In the genomic region with DNA sequence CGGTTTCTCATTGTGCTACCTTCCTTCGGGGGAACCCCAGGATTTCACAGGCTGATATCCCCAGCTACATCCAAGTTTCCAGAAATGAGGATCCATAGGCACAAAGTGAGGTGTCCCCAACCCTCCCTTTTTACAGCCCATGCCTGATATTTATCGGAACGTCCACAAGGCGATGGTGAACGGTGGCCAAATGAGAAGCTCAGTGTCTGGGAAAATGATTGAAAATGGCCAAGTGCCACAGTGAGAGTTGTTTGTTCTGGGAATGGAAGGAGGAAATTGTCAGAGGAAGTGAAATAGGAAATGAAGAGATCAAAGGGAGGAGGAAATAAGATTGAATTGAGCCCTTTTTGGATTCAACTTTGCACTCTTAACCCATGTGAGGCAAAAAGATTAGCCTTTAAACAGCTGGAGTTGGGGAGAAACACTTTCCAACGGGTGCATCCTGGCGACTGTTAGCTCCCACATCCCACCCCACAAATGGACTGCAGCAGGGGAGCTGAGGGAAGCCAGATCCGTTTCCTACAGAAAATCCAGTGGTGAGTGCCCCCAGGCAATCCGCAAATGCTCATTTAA, we compare ENCODE assay signal across 38 cellular contexts.
"Had no signal": no experiment of that assay in that cellular context is flagged by ENCODE, and none has a peak within 500 bp of the region (broad histone marks: within the 10 kb centered on the region; RNA-seq: fewer than 3 reads in every experiment).

No MANE protein-coding gene starts in this region.

- H3K4me1 ChIP-seq: adrenal gland, body of pancreas, breast epithelium had no signal

- H3K9me3 ChIP-seq: adrenal gland, body of pancreas, breast epithelium had no signal

- H3K27ac ChIP-seq: adrenal gland, body of pancreas, brain microvascular endothelial cell, WERI-Rb-1 had no signal

- H3K4me3 Mint-ChIP-seq: activated CD4-positive, alpha-beta memory T cell treated with anti-CD3 and anti-CD28 coated beads, Interleukin-2, amount 10 ng/mL, durations not matched to agents 7 days and 5 days; activated CD4-positive, alpha-beta T cell treated with anti-CD3 and anti-CD28 coated beads for 36 hours; activated CD4-positive, alpha-beta T cell treated with anti-CD3 and anti-CD28 coated beads, Interleukin-2, amount 10 ng/mL, durations not matched to agents 7 days and 5 days; activated CD8-positive, alpha-beta T cell treated with anti-CD3 and anti-CD28 coated beads, Interleukin-2, amount 10 ng/mL, durations not matched to agents 7 days and 5 days; activated naive CD4-positive, alpha-beta T cell treated with anti-CD3 and anti-CD28 coated beads for 36 hours; activated naive CD8-positive, alpha-beta T cell treated with anti-CD3 and anti-CD28 coated beads for 36 hours; activated T-cell treated with anti-CD3 and anti-CD28 coated beads, Interleukin-2, amount 50 U/mL, for 4 hours; activated T-cell treated with anti-CD3 and anti-CD28 coated beads, Interleukin-2, amount 50 U/mL, for 72 hours; activated T-helper 1 cell treated with anti-CD3 and anti-CD28 coated beads, Interleukin-12 subunit alpha, Interleukin-12 subunit beta, Interleukin-2, Interleukin-4 antibody, amounts not matched to agents 30 ng/mL and 10 ng/mL and 1 ng/mL, durations not matched to agents 14 hours and 24 hours and 36 hours; activated T-helper 17 cell treated with anti-CD3 and anti-CD28 coated beads, Interleukin-2, amount 50 U/mL, for 72 hours; T-helper 1 cell treated with Interleukin-12 subunit alpha and Interleukin-12 subunit beta and Interleukin-4 antibody, amounts not matched to agents 30 μg/mL and 1 μg/mL, for 36 hours; T-helper 2 cell treated with Interferon-gamma antibody and Interleukin-4, amounts not matched to agents 5 μg/mL and 100 μg/mL, for 36 hours; WTC11 had no signal

- H3K4me1 Mint-ChIP-seq: activated CD4-positive, alpha-beta memory T cell treated with anti-CD3 and anti-CD28 coated beads, Interleukin-2, amount 10 ng/mL, durations not matched to agents 7 days and 5 days; activated CD4-positive, alpha-beta T cell treated with anti-CD3 and anti-CD28 coated beads for 36 hours; activated CD4-positive, alpha-beta T cell treated with anti-CD3 and anti-CD28 coated beads, Interleukin-2, amount 10 ng/mL, durations not matched to agents 7 days and 5 days; activated naive CD8-positive, alpha-beta T cell treated with anti-CD3 and anti-CD28 coated beads for 36 hours; activated T-helper 17 cell treated with anti-CD3 and anti-CD28 coated beads, Interleukin-2, amount 50 U/mL, for 72 hours; WTC11 had no signal

- H3K27ac Mint-ChIP-seq: activated CD4-positive, alpha-beta memory T cell treated with anti-CD3 and anti-CD28 coated beads, Interleukin-2, amount 10 ng/mL, durations not matched to agents 7 days and 5 days; activated CD4-positive, alpha-beta T cell treated with anti-CD3 and anti-CD28 coated beads for 36 hours; activated CD4-positive, alpha-beta T cell treated with anti-CD3 and anti-CD28 coated beads, Interleukin-2, amount 10 ng/mL, durations not matched to agents 7 days and 5 days; activated CD8-positive, alpha-beta T cell treated with anti-CD3 and anti-CD28 coated beads, Interleukin-2, amount 10 ng/mL, durations not matched to agents 7 days and 5 days; activated naive CD4-positive, alpha-beta T cell treated with anti-CD3 and anti-CD28 coated beads for 36 hours; activated naive CD4-positive, alpha-beta T cell treated with anti-CD3 and anti-CD28 coated beads, Interleukin-2, amount 50 U/mL, for 72 hours; activated naive CD8-positive, alpha-beta T cell treated with anti-CD3 and anti-CD28 coated beads for 36 hours; activated T-cell treated with anti-CD3 and anti-CD28 coated beads, Interleukin-2, amount 50 U/mL, for 72 hours; activated T-helper 1 cell treated with anti-CD3 and anti-CD28 coated beads, Interleukin-12 subunit alpha, Interleukin-12 subunit beta, Interleukin-2, Interleukin-4 antibody, amounts not matched to agents 30 ng/mL and 10 ng/mL and 1 ng/mL, durations not matched to agents 14 hours and 24 hours and 36 hours; activated T-helper 17 cell treated with anti-CD3 and anti-CD28 coated beads, Interleukin-2, amount 50 U/mL, for 72 hours; T-helper 1 cell treated with Interleukin-12 subunit alpha and Interleukin-12 subunit beta and Interleukin-4 antibody, amounts not matched to agents 30 μg/mL and 1 μg/mL, for 36 hours; T-helper 2 cell treated with Interferon-gamma antibody and Interleukin-4, amounts not matched to agents 5 μg/mL and 100 μg/mL, for 36 hours; WTC11 had no signal

- ATAC-seq: activated CD4-positive, alpha-beta T cell treated with anti-CD3 and anti-CD28 coated beads for 36 hours; activated CD4-positive, CD25-positive, alpha-beta regulatory T cell treated with anti-CD3 and anti-CD28 coated beads, Interleukin-2, amount 50 U/mL, for 24 hours; activated CD8-positive, alpha-beta T cell treated with anti-CD3 and anti-CD28 coated beads, Interleukin-2, amount 10 ng/mL, durations not matched to agents 7 days and 5 days; activated naive CD4-positive, alpha-beta T cell treated with anti-CD3 and anti-CD28 coated beads, Interleukin-2, amount 50 U/mL, for 72 hours; activated T-cell treated with anti-CD3 and anti-CD28 coated beads, Interleukin-2, amount 50 U/mL, for 4 hours; activated T-cell treated with anti-CD3 and anti-CD28 coated beads, Interleukin-2, amount 50 U/mL, for 72 hours; activated T-helper 17 cell treated with anti-CD3 and anti-CD28 coated beads, Interleukin-2, amount 50 U/mL, for 72 hours; body of pancreas; WTC11 had no signal

- H3K9me3 Mint-ChIP-seq: activated CD4-positive, alpha-beta memory T cell treated with anti-CD3 and anti-CD28 coated beads, Interleukin-2, amount 10 ng/mL, durations not matched to agents 7 days and 5 days; activated CD4-positive, alpha-beta T cell treated with anti-CD3 and anti-CD28 coated beads, Interleukin-2, amount 10 ng/mL, durations not matched to agents 7 days and 5 days; activated naive CD4-positive, alpha-beta T cell treated with anti-CD3 and anti-CD28 coated beads for 36 hours; activated T-cell treated with anti-CD3 and anti-CD28 coated beads, Interleukin-2, amount 50 U/mL, for 4 hours; activated T-helper 1 cell treated with anti-CD3 and anti-CD28 coated beads, Interleukin-12 subunit alpha, Interleukin-12 subunit beta, Interleukin-2, Interleukin-4 antibody, amounts not matched to agents 30 ng/mL and 10 ng/mL and 1 ng/mL, durations not matched to agents 14 hours and 24 hours and 36 hours; activated T-helper 17 cell treated with anti-CD3 and anti-CD28 coated beads, Interleukin-2, amount 50 U/mL, for 72 hours; T-helper 1 cell treated with Interleukin-12 subunit alpha and Interleukin-12 subunit beta and Interleukin-4 antibody, amounts not matched to agents 30 μg/mL and 1 μg/mL, for 36 hours; T-helper 2 cell treated with Interferon-gamma antibody and Interleukin-4, amounts not matched to agents 5 μg/mL and 100 μg/mL, for 36 hours had no signal

- DNase-seq: activated CD4-positive, alpha-beta memory T cell treated with anti-CD3 and anti-CD28 coated beads, Interleukin-2, amount 10 ng/mL, durations not matched to agents 7 days and 5 days; activated CD4-positive, alpha-beta T cell treated with anti-CD3 and anti-CD28 coated beads for 1 hour; activated CD4-positive, alpha-beta T cell treated with anti-CD3 and anti-CD28 coated beads for 36 hours; activated CD4-positive, alpha-beta T cell treated with anti-CD3 and anti-CD28 coated beads for 48 hours; activated CD4-positive, alpha-beta T cell treated with anti-CD3 and anti-CD28 coated beads, Interleukin-2, amount 10 ng/mL, durations not matched to agents 7 days and 5 days; activated CD4-positive, alpha-beta T cell treated with anti-CD3 and anti-CD28 coated beads, Interleukin-2, amount 50 U/mL, for 48 hours; activated CD4-positive, CD25-positive, alpha-beta regulatory T cell; activated CD8-positive, alpha-beta memory T cell treated with anti-CD3 and anti-CD28 coated beads for 24 hours; activated CD8-positive, alpha-beta memory T cell treated with anti-CD3 and anti-CD28 coated beads, Interleukin-2, amount 50 U/mL, for 4 hours; activated CD8-positive, alpha-beta T cell treated with anti-CD3 and anti-CD28 coated beads, Interleukin-2, amount 10 ng/mL, durations not matched to agents 7 days and 5 days; activated effector memory CD4-positive, alpha-beta T cell treated with anti-CD3 and anti-CD28 coated beads, Interleukin-2, amount 50 U/mL, for 16 hours; activated gamma-delta T cell treated with Interleukin-2 at 50 U/mL for 16 hours; activated naive CD4-positive, alpha-beta T cell; activated naive CD4-positive, alpha-beta T cell treated with anti-CD3 and anti-CD28 coated beads for 36 hours; activated naive CD4-positive, alpha-beta T cell treated with anti-CD3 and anti-CD28 coated beads, Interleukin-2, amount 50 U/mL, for 16 hours; activated naive CD8-positive, alpha-beta T cell treated with anti-CD3 and anti-CD28 coated beads for 36 hours; activated T-cell treated with anti-CD3 and anti-CD28 coated beads for 4 hours; activated T-cell treated with anti-CD3 and anti-CD28 coated beads, Interleukin-2, amount 50 U/mL, for 1 hour; activated T-cell treated with anti-CD3 and anti-CD28 coated beads, Interleukin-2, amount 50 U/mL, for 4 hours; activated T-cell treated with anti-CD3 and anti-CD28 coated beads, Interleukin-2, amount 50 U/mL, for 72 hours; adrenal gland; amniotic stem cell; aorta; body of pancreas; brain microvascular endothelial cell; central memory CD4-positive, alpha-beta T cell; T-helper 1 cell; T-helper 2 cell; T-helper 9 cell; WERI-Rb-1 had no signal

- H3K4me3 ChIP-seq: adrenal gland, body of pancreas, breast epithelium had no signal

- H3K27me3 ChIP-seq: brain microvascular endothelial cell, breast epithelium had no signal

- H3K36me3 Mint-ChIP-seq: activated naive CD8-positive, alpha-beta T cell treated with anti-CD3 and anti-CD28 coated beads for 36 hours; WTC11 had no signal

- H3K27me3 Mint-ChIP-seq: activated CD4-positive, alpha-beta memory T cell treated with anti-CD3 and anti-CD28 coated beads, Interleukin-2, amount 10 ng/mL, durations not matched to agents 7 days and 5 days; activated CD4-positive, alpha-beta T cell treated with anti-CD3 and anti-CD28 coated beads, Interleukin-2, amount 10 ng/mL, durations not matched to agents 7 days and 5 days; activated naive CD8-positive, alpha-beta T cell treated with anti-CD3 and anti-CD28 coated beads for 36 hours had no signal

- H3K36me3 ChIP-seq: adrenal gland, brain microvascular endothelial cell, breast epithelium, WERI-Rb-1 had no signal
